ENCODE assay signal across 1 cellular context in the genomic region with DNA sequence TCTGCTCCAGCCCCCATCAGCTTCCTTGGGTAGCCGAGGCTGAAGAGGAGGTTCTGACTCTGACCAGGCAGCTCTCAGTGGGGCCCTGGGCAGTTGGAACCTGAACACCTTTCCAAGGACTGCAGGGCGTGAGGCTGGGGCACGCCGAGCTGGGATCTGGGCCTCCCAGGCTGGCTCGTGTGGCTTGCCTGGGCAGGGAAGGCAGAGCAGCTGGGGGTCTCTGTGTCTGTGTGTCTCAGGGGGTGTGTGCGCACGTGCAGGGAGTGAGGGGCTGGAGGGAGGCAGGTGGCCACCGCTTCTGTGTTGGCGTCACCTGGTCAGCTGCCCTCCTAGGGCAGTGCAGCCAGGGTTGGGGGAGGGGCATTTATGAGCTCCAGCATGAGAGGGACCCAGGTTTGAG.
TF ChIP-seq lines count a peak whose summit lies in the region.

No MANE protein-coding gene starts in this region.

TF ChIP-seq in IMR-90, 13 proteins besides CTCF, POLR2A, EP300 and RAD21:
- no peak for TF ChIP-seq NFE2L2 (IDR thresholded peaks at IDR 0.05; ENCODE audit: low read depth, low read length)
- TF ChIP-seq MXI1 (IDR thresholded peaks at IDR 0.05; ENCODE audit: borderline replicate concordance, low read depth, low read length) = no peak
- no peak for TF ChIP-seq RFX5 (IDR thresholded peaks at IDR 0.05; ENCODE audit: low read depth, low read length)
- no peak for TF ChIP-seq RCOR1 (IDR thresholded peaks at IDR 0.05; ENCODE audit: insufficient replicate concordance, low read length)
- TF ChIP-seq BHLHE40 (IDR thresholded peaks at IDR 0.05; ENCODE audit: low read depth, low read length) = no peak
- TF ChIP-seq MAFK (IDR thresholded peaks at IDR 0.05; ENCODE audit: low read depth, low read length) = no peak
- no peak for TF ChIP-seq MAZ (IDR thresholded peaks at IDR 0.05; ENCODE audit: borderline replicate concordance, low read depth, low read length)
- TF ChIP-seq CEBPB (IDR thresholded peaks at IDR 0.05; ENCODE audit: low read depth, low read length) = no peak
- no peak for TF ChIP-seq FOS (IDR thresholded peaks at IDR 0.05; ENCODE audit: low read depth, low read length)
- no peak for TF ChIP-seq CHD1 (IDR thresholded peaks at IDR 0.05; ENCODE audit: low read depth, low read length)
- no peak for TF ChIP-seq SMC3 (IDR thresholded peaks at IDR 0.05; ENCODE audit: low read depth, low read length)
- TF ChIP-seq, protein P1, sequence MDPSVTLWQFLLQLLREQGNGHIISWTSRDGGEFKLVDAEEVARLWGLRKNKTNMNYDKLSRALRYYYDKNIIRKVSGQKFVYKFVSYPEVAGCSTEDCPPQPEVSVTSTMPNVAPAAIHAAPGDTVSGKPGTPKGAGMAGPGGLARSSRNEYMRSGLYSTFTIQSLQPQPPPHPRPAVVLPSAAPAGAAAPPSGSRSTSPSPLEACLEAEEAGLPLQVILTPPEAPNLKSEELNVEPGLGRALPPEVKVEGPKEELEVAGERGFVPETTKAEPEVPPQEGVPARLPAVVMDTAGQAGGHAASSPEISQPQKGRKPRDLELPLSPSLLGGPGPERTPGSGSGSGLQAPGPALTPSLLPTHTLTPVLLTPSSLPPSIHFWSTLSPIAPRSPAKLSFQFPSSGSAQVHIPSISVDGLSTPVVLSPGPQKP (IDR thresholded peaks at IDR 0.05; ENCODE audit: borderline replicate concordance, low read depth, low read length) = no peak
- TF ChIP-seq, protein P2, sequence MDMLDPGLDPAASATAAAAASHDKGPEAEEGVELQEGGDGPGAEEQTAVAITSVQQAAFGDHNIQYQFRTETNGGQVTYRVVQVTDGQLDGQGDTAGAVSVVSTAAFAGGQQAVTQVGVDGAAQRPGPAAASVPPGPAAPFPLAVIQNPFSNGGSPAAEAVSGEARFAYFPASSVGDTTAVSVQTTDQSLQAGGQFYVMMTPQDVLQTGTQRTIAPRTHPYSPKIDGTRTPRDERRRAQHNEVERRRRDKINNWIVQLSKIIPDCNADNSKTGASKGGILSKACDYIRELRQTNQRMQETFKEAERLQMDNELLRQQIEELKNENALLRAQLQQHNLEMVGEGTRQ (IDR thresholded peaks at IDR 0.05; ENCODE audit: low read depth, low read length) = no peak
